29 cellular contexts compared by ENCODE assay signal in the genomic region with DNA sequence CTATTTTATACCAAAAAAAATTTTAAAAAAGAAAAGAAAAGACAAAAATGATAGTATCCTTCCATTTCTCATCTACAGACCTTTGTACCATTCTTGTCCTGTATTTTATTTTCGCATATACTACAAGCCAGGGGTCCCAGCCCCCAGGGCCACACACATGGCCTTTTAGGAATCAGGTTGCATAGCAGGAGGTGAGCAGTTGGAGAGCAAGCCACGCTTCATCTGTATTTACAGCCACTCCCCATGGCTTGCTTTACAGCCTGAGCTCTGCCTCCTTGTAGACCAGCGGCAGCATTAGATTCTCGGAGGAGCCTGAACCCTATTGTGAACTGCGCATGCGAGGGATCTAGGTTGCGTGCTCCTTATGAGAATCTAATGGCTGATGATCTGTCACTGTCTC.
"Had no signal": no experiment of that assay in that cellular context is flagged by ENCODE, and none has a peak within 500 bp of the region (broad histone marks: within the 10 kb centered on the region; RNA-seq: fewer than 3 reads in every experiment).

No MANE protein-coding gene starts in this region.

- H3K27ac ChIP-seq: brain microvascular endothelial cell, KMS-11, Peyer's patch, SJSA1 had no signal

- H3K4me3 ChIP-seq: Peyer's patch, SJSA1 had no signal

- H3K9me3 ChIP-seq: Peyer's patch, SJSA1, SK-N-SH had no signal

- H3K4me1 ChIP-seq: Peyer's patch, SJSA1 had no signal

- DNase-seq: activated CD4-positive, alpha-beta T cell treated with anti-CD3 and anti-CD28 coated beads, Interleukin-2, amount 10 ng/mL, durations not matched to agents 24 days and 14 days; activated CD4-positive, alpha-beta T cell treated with anti-CD3 and anti-CD28 coated beads, Interleukin-2, amount 50 U/mL, for 4 hours; activated CD8-positive, alpha-beta T cell treated with anti-CD3 and anti-CD28 coated beads, Interleukin-2, amount 10 ng/mL, durations not matched to agents 7 days and 5 days; activated effector memory CD4-positive, alpha-beta T cell treated with anti-CD3 and anti-CD28 coated beads, Interleukin-2, amount 50 U/mL, for 16 hours; activated naive CD4-positive, alpha-beta T cell; activated naive CD4-positive, alpha-beta T cell treated with anti-CD3 and anti-CD28 coated beads, Interleukin-2, amount 50 U/mL, for 16 hours; activated naive CD8-positive, alpha-beta T cell treated with anti-CD3 and anti-CD28 coated beads for 36 hours; activated T-cell treated with anti-CD3 and anti-CD28 coated beads, Interleukin-2, amount 50 U/mL, for 48 hours; amniotic stem cell; aorta; brain microvascular endothelial cell; central memory CD4-positive, alpha-beta T cell; MM.1S; NCI-H1092 treated with DMSO at 0.1 percent for 48 hours; NCI-H1436; NCI-H1694; NCI-H2029; NCI-H446; NCI-H524 treated with DMSO at 0.1 percent for 48 hours; NCI-H748 treated with DMSO at 0.1 percent for 48 hours; NK-92 treated with Interleukin-12 subunit alpha and Interleukin-12 subunit beta, amount 100 ng/mL, for 24 hours; PC-3; Peyer's patch; RPMI8226; SHP77 treated with DMSO at 0.1 percent for 48 hours; SK-N-SH had no signal

- ATAC-seq: activated CD8-positive, alpha-beta T cell treated with anti-CD3 and anti-CD28 coated beads, Interleukin-2, amount 10 ng/mL, durations not matched to agents 7 days and 5 days; activated T-helper 17 cell treated with anti-CD3 and anti-CD28 coated beads, Interleukin-2, amount 50 U/mL, for 72 hours; PC-3 had no signal

- H3K36me3 ChIP-seq: brain microvascular endothelial cell, Peyer's patch, SJSA1 had no signal
